In genomic region chr12:56158926-56159461, GRCh38 we compare ENCODE assay signal across 8 cellular contexts. TPM values are rescaled to one million over a fixed set of nuclear protein-coding genes. Genes with fewer than 3 reads are reported as not detected.
DNase-seq lines count a peak whose midpoint lies in the region; TF ChIP-seq lines count a peak whose summit lies in the region.

No MANE protein-coding gene starts in this region.

- peaks cover 3% of the 10 kb centered on the region; the same call in 1 of the 2 replicates for H4K20me1 ChIP-seq in MM.1S (ENCODE audit: insufficient read depth, low read length)
- peaks cover 1% of the 10 kb centered on the region for H4K20me1 ChIP-seq in fibroblast of lung (ENCODE audit: control insufficient read depth, extremely low read depth, insufficient read depth, low read length)

- H3K9me2 ChIP-seq in MM.1S (replicated peaks; ENCODE audit: insufficient read depth, low read length) = no peaks in the 10 kb centered on the region

- peak overlapping the region; percentile 90 for H3K9ac ChIP-seq in MM.1S (ENCODE audit: low read length)
- peak overlapping the region; percentile 88 for H3K9ac ChIP-seq in fibroblast of lung (ENCODE audit: insufficient read depth, low read length)
- H3K9ac ChIP-seq in muscle layer of colon (ENCODE audit: low read length) = peak overlapping the region; percentile 100

- POLR2A ChIA-PET in activated CD4-positive, alpha-beta T cell treated with anti-CD3 and anti-CD28 coated beads, Interleukin-2, amount 10 ng/mL, durations not matched to agents 7 days and 5 days (lab: Charles Lee) = interaction anchor here (0.9 to 1.8 kb wide), 3 partner anchors 21 to 39 kb away, joined by 3 to 8 read pairs (median 5); partner anchors contain the start of gene ESYT1

- H3K27ac ChIP-seq in MM.1S (ENCODE audit: low read length) (peak overlapping the region; percentile 86; the same call in 1 of the 2 replicates), fibroblast of lung (ENCODE audit: insufficient read depth, low read length) (peak overlapping the region; percentile 95), muscle layer of colon (ENCODE audit: low read depth, low read length) (peak overlapping the region; percentile 93), urinary bladder (ENCODE audit: low read depth) (peak overlapping the region; percentile 100)

- TF ChIP-seq CTCF in MM.1S (IDR thresholded peaks at IDR 0.05; ENCODE audit: low read length) (no peak), fibroblast of lung (conservative IDR thresholded peaks at IDR 0.05 in 1 of 2, IDR thresholded peaks at IDR 0.05 in 1 of 2; ENCODE audit: low read depth in 1 of 2, low read length in 2 of 2) (no peak)

- DNase-seq in NCI-H2196 (lab: John Stamatoyannopoulos, UW; ENCODE audit: unreplicated experiment) (peak; percentile 42), NCI-H2196 treated with DMSO at 0.1 percent for 48 hours (lab: John Stamatoyannopoulos, UW; ENCODE audit: unreplicated experiment) (no peak), MM.1S (peak; percentile 22), fibroblast of lung (ENCODE audit: low read depth in 2 of 2) (peak; percentile 73 to 89)
- peak; percentile 40 for DNase-seq in activated CD4-positive, alpha-beta T cell treated with anti-CD3 and anti-CD28 coated beads, Interleukin-2, amount 10 ng/mL, durations not matched to agents 7 days and 5 days
- no peak for DNase-seq in activated CD4-positive, CD25-positive, alpha-beta regulatory T cell treated with anti-CD3 and anti-CD28 coated beads, Interleukin-2, amount 50 U/mL, for 72 hours

- H3K27me3 ChIP-seq in MM.1S (replicated peaks; ENCODE audit: insufficient read depth, low read length) = no peaks in the 10 kb centered on the region
- no peaks in the 10 kb centered on the region for H3K27me3 ChIP-seq in fibroblast of lung (ENCODE audit: control insufficient read depth, insufficient read depth, low read length)
- no peaks in the 10 kb centered on the region for H3K27me3 ChIP-seq in muscle layer of colon (ENCODE audit: control insufficient read depth in 1 of 2, insufficient read depth in 2 of 2, low read length in 2 of 2)

- H3K36me3 Mint-ChIP-seq in activated CD4-positive, alpha-beta T cell treated with anti-CD3 and anti-CD28 coated beads, Interleukin-2, amount 10 ng/mL, durations not matched to agents 7 days and 5 days (ENCODE audit: low read depth) = peaks cover 67% of the 10 kb centered on the region

- CTCF ChIA-PET in activated CD4-positive, alpha-beta T cell treated with anti-CD3 and anti-CD28 coated beads, Interleukin-2, amount 10 ng/mL, durations not matched to agents 7 days and 5 days (lab: Charles Lee) = interaction anchor here (0.5 to 10.3 kb wide), 5 partner anchors 30 to 42 kb away, joined by 3 to 80 read pairs (median 4); partner anchors contain the start of genes ESYT1, RPL41, SMARCC2 and ZC3H10

- peak overlapping the region; percentile 90 for H3K4me3 Mint-ChIP-seq in activated CD4-positive, alpha-beta T cell treated with anti-CD3 and anti-CD28 coated beads, Interleukin-2, amount 10 ng/mL, durations not matched to agents 7 days and 5 days

- no peaks in the 10 kb centered on the region for H3K27me3 Mint-ChIP-seq in activated CD4-positive, alpha-beta T cell treated with anti-CD3 and anti-CD28 coated beads, Interleukin-2, amount 10 ng/mL, durations not matched to agents 7 days and 5 days

- H3F3A ChIP-seq in MM.1S (ENCODE audit: insufficient read depth, low read length) = peaks cover 48% of the 10 kb centered on the region

- H3K9me3 Mint-ChIP-seq in activated CD4-positive, alpha-beta T cell treated with anti-CD3 and anti-CD28 coated beads, Interleukin-2, amount 10 ng/mL, durations not matched to agents 7 days and 5 days = no peaks in the 10 kb centered on the region

- H3K36me3 ChIP-seq in MM.1S (replicated peaks; ENCODE audit: insufficient read depth, low read length) (peaks cover 9% of the 10 kb centered on the region; the same call in 1 of the 2 replicates), fibroblast of lung (ENCODE audit: control insufficient read depth, insufficient read depth, low read length) (peaks cover 28% of the 10 kb centered on the region), muscle layer of colon (ENCODE audit: insufficient read depth, low read length) (peaks cover 46% of the 10 kb centered on the region), urinary bladder (ENCODE audit: insufficient read depth) (peaks cover 6% of the 10 kb centered on the region)

- under 1% methylated on average over 6 of the region's 6 CpGs for WGBS in urinary bladder

- peaks cover 18% of the 10 kb centered on the region for H3K4me1 ChIP-seq in MM.1S (ENCODE audit: low read length)
- H3K4me1 ChIP-seq in fibroblast of lung (ENCODE audit: control insufficient read depth, extremely low read depth, insufficient read depth, low read length) = peaks cover 14% of the 10 kb centered on the region
- H3K4me1 ChIP-seq in muscle layer of colon (ENCODE audit: insufficient read depth, low read length) = peaks cover 36% of the 10 kb centered on the region
- no peaks in the 10 kb centered on the region for H3K4me1 ChIP-seq in urinary bladder (ENCODE audit: insufficient read depth)

- H3K9me3 ChIP-seq in MM.1S (replicated peaks; ENCODE audit: insufficient read depth, low read length) (no peaks in the 10 kb centered on the region), fibroblast of lung (ENCODE audit: control insufficient read depth, insufficient read depth, low read depth, low read length) (no peaks in the 10 kb centered on the region), muscle layer of colon (ENCODE audit: low read length) (no peaks in the 10 kb centered on the region)

- H2AFZ ChIP-seq in MM.1S (ENCODE audit: low read length) (no peak overlapping the region), fibroblast of lung (ENCODE audit: low read length) (no peak overlapping the region)

- peak overlapping the region; percentile 93 for H3K27ac Mint-ChIP-seq in activated CD4-positive, alpha-beta T cell treated with anti-CD3 and anti-CD28 coated beads, Interleukin-2, amount 10 ng/mL, durations not matched to agents 7 days and 5 days

- H3K79me2 ChIP-seq in MM.1S (ENCODE audit: low read length) = peaks cover 50% of the 10 kb centered on the region
- peaks cover 39% of the 10 kb centered on the region for H3K79me2 ChIP-seq in fibroblast of lung (ENCODE audit: control insufficient read depth, insufficient read depth, low read length)

- H3K4me1 Mint-ChIP-seq in activated CD4-positive, alpha-beta T cell treated with anti-CD3 and anti-CD28 coated beads, Interleukin-2, amount 10 ng/mL, durations not matched to agents 7 days and 5 days = peaks cover 58% of the 10 kb centered on the region

- H3K4me2 ChIP-seq in MM.1S (ENCODE audit: low read depth, low read length) = peak overlapping the region; percentile 92
- peak overlapping the region; percentile 90 for H3K4me2 ChIP-seq in fibroblast of lung (ENCODE audit: extremely low read depth, insufficient read depth, low read length)

- peak overlapping the region; percentile 69 for H3K4me3 ChIP-seq in MM.1S (ENCODE audit: low read length)
- H3K4me3 ChIP-seq in fibroblast of lung (replicated peaks in 1 of 4; ENCODE audit: control extremely low read depth in 1 of 4, insufficient read depth in 1 of 4, low read depth in 3 of 4, low read length in 4 of 4) = peak overlapping the region; percentile 53 to 97 (median 74)
- H3K4me3 ChIP-seq in muscle layer of colon (ENCODE audit: low read depth in 1 of 2, low read length in 2 of 2) = peak overlapping the region; percentile 86 to 99
- peak overlapping the region; percentile 68 for H3K4me3 ChIP-seq in urinary bladder (ENCODE audit: low read depth, low read length)

RNA-seq across cellular contexts. Expression of gene MYL6, which starts 0.8 kb away (rescaled TPM):
- total RNA-seq in activated CD4-positive, alpha-beta T cell treated with anti-CD3 and anti-CD28 coated beads, Interleukin-2, amount 10 ng/mL, durations not matched to agents 7 days and 5 days = 1,000 to 10,000 TPM; 1,336 to 1,525 TPM
- total RNA-seq in fibroblast of lung = 1,163 and 1,517 TPM in 2 replicates
- 6,238 and 7,941 TPM in 2 replicates for polyA plus RNA-seq in fibroblast of lung
- polyA plus RNA-seq in fibroblast of lung (2012) = 4,582 and 6,828 TPM in 2 replicates
- 818 and 1,187 TPM in 2 replicates for polyA minus RNA-seq in fibroblast of lung (ENCODE audit: low replicate concordance)
- 2,133 TPM for total RNA-seq in urinary bladder
- polyA plus RNA-seq in urinary bladder = 7,162 TPM

RNA-seq across cellular contexts. Expression of gene MYL6B, which starts 6.6 kb away (rescaled TPM):
- total RNA-seq in activated CD4-positive, alpha-beta T cell treated with anti-CD3 and anti-CD28 coated beads, Interleukin-2, amount 10 ng/mL, durations not matched to agents 7 days and 5 days = 10 to 100 TPM; 56.6 to 63.4 TPM
- total RNA-seq in fibroblast of lung (71.7 and 98.6 TPM in 2 replicates), urinary bladder (65.3 TPM)
- polyA plus RNA-seq in fibroblast of lung (87.7 and 99.1 TPM in 2 replicates), urinary bladder (32.4 TPM)
- polyA plus RNA-seq in fibroblast of lung (2012) = 163 and 171 TPM in 2 replicates
- polyA minus RNA-seq in fibroblast of lung (ENCODE audit: low replicate concordance) = 40.3 and 69.5 TPM in 2 replicates

RNA-seq across cellular contexts. Expression of gene SMARCC2, which starts 30.3 kb away (rescaled TPM):
- 100 to 1,000 TPM; 140 to 173 TPM for total RNA-seq in activated CD4-positive, alpha-beta T cell treated with anti-CD3 and anti-CD28 coated beads, Interleukin-2, amount 10 ng/mL, durations not matched to agents 7 days and 5 days
- 55.5 and 70.8 TPM in 2 replicates for total RNA-seq in fibroblast of lung
- polyA plus RNA-seq in fibroblast of lung = 60.2 and 69.6 TPM in 2 replicates
- 49.2 and 50.4 TPM in 2 replicates for polyA plus RNA-seq in fibroblast of lung (2012)
- 64.1 and 69.7 TPM in 2 replicates for polyA minus RNA-seq in fibroblast of lung (ENCODE audit: low replicate concordance)
- 51.1 TPM for total RNA-seq in urinary bladder
- polyA plus RNA-seq in urinary bladder = 68.8 TPM

RNA-seq across cellular contexts. Expression of gene ESYT1, which starts 30.9 kb away (rescaled TPM):
- 100 to 1,000 TPM; 367 to 399 TPM for total RNA-seq in activated CD4-positive, alpha-beta T cell treated with anti-CD3 and anti-CD28 coated beads, Interleukin-2, amount 10 ng/mL, durations not matched to agents 7 days and 5 days
- 261 and 446 TPM in 2 replicates for total RNA-seq in fibroblast of lung
- polyA plus RNA-seq in fibroblast of lung = 182 and 260 TPM in 2 replicates
- polyA plus RNA-seq in fibroblast of lung (2012) = 135 and 167 TPM in 2 replicates
- 837 and 884 TPM in 2 replicates for polyA minus RNA-seq in fibroblast of lung (ENCODE audit: low replicate concordance)
- total RNA-seq in urinary bladder = 85.1 TPM
- 116 TPM for polyA plus RNA-seq in urinary bladder

RNA-seq across cellular contexts. Expression of gene ZC3H10, which starts 40.9 kb away (rescaled TPM):
- 1 to 10 TPM; 8.2 to 9.1 TPM for total RNA-seq in activated CD4-positive, alpha-beta T cell treated with anti-CD3 and anti-CD28 coated beads, Interleukin-2, amount 10 ng/mL, durations not matched to agents 7 days and 5 days
- total RNA-seq in fibroblast of lung (5.6 and 7.2 TPM in 2 replicates), urinary bladder (4.6 TPM)
- polyA plus RNA-seq in fibroblast of lung (1.8 and 1.9 TPM in 2 replicates), urinary bladder (4.9 TPM)
- 1.9 and 3.5 TPM in 2 replicates for polyA plus RNA-seq in fibroblast of lung (2012)
- polyA minus RNA-seq in fibroblast of lung (ENCODE audit: low replicate concordance) = 2.9 and 4.0 TPM in 2 replicates

Comparison
In these comparisons a context has a peak if more than half of its experiments do, and no peak if none do; other contexts are left out.
1. DNase-seq: peak in NCI-H2196 (single experiment), MM.1S (single experiment), activated CD4-positive, alpha-beta T cell treated with anti-CD3 and anti-CD28 coated beads, Interleukin-2, amount 10 ng/mL, durations not matched to agents 7 days and 5 days (single experiment) and fibroblast of lung (2 of 2); none in NCI-H2196 treated with DMSO at 0.1 percent for 48 hours (single experiment) and activated CD4-positive, CD25-positive, alpha-beta regulatory T cell treated with anti-CD3 and anti-CD28 coated beads, Interleukin-2, amount 50 U/mL, for 72 hours (single experiment).
2. Peak in every context shown above with its lines, with median percentiles within 50 percentile points of each other: H3K27ac ChIP-seq, H3K4me3 ChIP-seq and H3K9ac ChIP-seq.